14 cellular contexts compared by ENCODE assay signal in genomic region chr3:21392521-21392920, GRCh38.
DNase-seq lines count a peak whose midpoint lies in the region; ATAC-seq, FAIRE-seq and TF ChIP-seq lines count a peak whose summit lies in the region.
"Had no signal": no experiment of that assay in that cellular context is flagged by ENCODE, and none has a peak within 500 bp of the region (broad histone marks: within the 10 kb centered on the region; RNA-seq: fewer than 3 reads in every experiment).

No MANE protein-coding gene starts in this region.

- H3K36me3 Mint-ChIP-seq in astrocyte (ENCODE audit: low read depth, unreplicated experiment) = peaks cover 2% of the 10 kb centered on the region
- H3K36me3 Mint-ChIP-seq: CD14-positive monocyte had no signal

- no peaks in the 10 kb centered on the region for H4K20me1 ChIP-seq in astrocyte (ENCODE audit: insufficient read depth, low read length)

- no peak overlapping the region for H3K27ac ChIP-seq in astrocyte (ENCODE audit: low read depth, low read length)

- no peaks in the 10 kb centered on the region for H3K4me1 ChIP-seq in astrocyte (ENCODE audit: insufficient read depth, low read length)
- H3K4me1 ChIP-seq: HAP-1 had no signal

- peaks cover 4% of the 10 kb centered on the region for H3K4me1 Mint-ChIP-seq in astrocyte (ENCODE audit: low read depth, unreplicated experiment)
- H3K4me1 Mint-ChIP-seq: CD14-positive monocyte had no signal

- no peak overlapping the region for H2AFZ ChIP-seq in astrocyte (ENCODE audit: low read depth, low read length)

- no peaks in the 10 kb centered on the region for H3K27me3 Mint-ChIP-seq in astrocyte (ENCODE audit: low read depth, unreplicated experiment)

- H3K27me3 ChIP-seq in astrocyte (ENCODE audit: insufficient read depth, low read length) = no peaks in the 10 kb centered on the region
- H3K27me3 ChIP-seq in kidney epithelial cell (ENCODE audit: control insufficient read depth, insufficient read depth, low read length) = no peaks in the 10 kb centered on the region

- no peaks in the 10 kb centered on the region for H3K79me2 ChIP-seq in astrocyte (ENCODE audit: insufficient read depth, low read length)

- H3K4me3 ChIP-seq in astrocyte (ENCODE audit: insufficient read depth, low read depth, low read length) (no peak overlapping the region), kidney epithelial cell (ENCODE audit: low read depth, low read length) (no peak overlapping the region)
- H3K4me3 ChIP-seq: HAP-1 had no signal

- no peak overlapping the region for H3K4me3 Mint-ChIP-seq in astrocyte (ENCODE audit: unreplicated experiment)
- H3K4me3 Mint-ChIP-seq: CD14-positive monocyte had no signal

- no peak for TF ChIP-seq CTCF in astrocyte (IDR thresholded peaks at IDR 0.05; ENCODE audit: insufficient read depth, low read depth, low read length)
- no peak for TF ChIP-seq CTCF in kidney epithelial cell (IDR thresholded peaks at IDR 0.05; ENCODE audit: insufficient read depth, low read length, poor library complexity, severe bottlenecking)

- H3K27ac Mint-ChIP-seq in astrocyte (ENCODE audit: unreplicated experiment) = no peak overlapping the region
- H3K27ac Mint-ChIP-seq: CD14-positive monocyte had no signal

- H3K9ac ChIP-seq in astrocyte (ENCODE audit: low read length) = no peak overlapping the region

- ATAC-seq in left lobe of liver = no peak

- DNase-seq in EL (peak; percentile 57), astrocyte (ENCODE audit: low read depth) (peak; percentile 57), kidney epithelial cell (ENCODE audit: low read depth) (peak; percentile 44), dermis blood vessel endothelial cell (no peak), NCI-H1417 (lab: John Stamatoyannopoulos, UW) (no peak), left lobe of liver (ENCODE audit: low spot score) (no peak), HUDEP-2 (lab: John Stamatoyannopoulos, UW; ENCODE audit: unreplicated experiment in 76 of 76) (no peak)
- DNase-seq: COR-L47, NCI-H1436, NCI-H2081, NCI-H524 had no signal

- no peaks in the 10 kb centered on the region for H3K9me3 ChIP-seq in astrocyte (ENCODE audit: insufficient read depth, low read depth, low read length)
- H3K9me3 ChIP-seq: HAP-1 had no signal

- no peak for FAIRE-seq in astrocyte (lab: Jason Lieb, UNC)
- FAIRE-seq: G401.6 had no signal

- no peaks in the 10 kb centered on the region for H3K36me3 ChIP-seq in astrocyte (ENCODE audit: insufficient read depth, low read length)
- no peaks in the 10 kb centered on the region for H3K36me3 ChIP-seq in kidney epithelial cell (ENCODE audit: control insufficient read depth, insufficient read depth, low read length)
- H3K36me3 ChIP-seq: HAP-1 had no signal

- no peak overlapping the region for H3K4me2 ChIP-seq in astrocyte (ENCODE audit: low read length)

- H3K9me3 Mint-ChIP-seq in astrocyte (ENCODE audit: unreplicated experiment) = peaks cover 2% of the 10 kb centered on the region

Comparison
In these comparisons a context has a peak if more than half of its experiments do, and no peak if none do; other contexts are left out.
1. DNase-seq: peak in EL (single experiment), astrocyte (single experiment) and kidney epithelial cell (single experiment); none in dermis blood vessel endothelial cell (single experiment), NCI-H1417 (0 of 3), left lobe of liver (single experiment) and HUDEP-2 (0 of 76).